In genomic region chr3:149080699-149081091, GRCh38 we compare ENCODE assay signal across 1 cellular context.
TF ChIP-seq lines count a peak whose summit lies in the region.

No MANE protein-coding gene starts in this region.

TF ChIP-seq in GM12878, 131 proteins besides CTCF, POLR2A, EP300 and RAD21:
- TF ChIP-seq MAX (IDR thresholded peaks at IDR 0.05; ENCODE audit: low read depth, low read length) (no peak), KLF5 (IDR thresholded peaks at IDR 0.05; ENCODE audit: partially characterized antibody) (no peak), MEF2B (IDR thresholded peaks at IDR 0.05; ENCODE audit: partially characterized antibody, poor library complexity, severe bottlenecking) (no peak), SKIL (IDR thresholded peaks at IDR 0.05; ENCODE audit: low read depth, poor library complexity, severe bottlenecking) (no peak), NR2C1 (IDR thresholded peaks at IDR 0.05) (no peak), RFX5 (IDR thresholded peaks at IDR 0.05; ENCODE audit: low read depth, low read length) (no peak), TAF1 (IDR thresholded peaks at IDR 0.05; ENCODE audit: borderline replicate concordance, low read depth, low read length) (no peak), PKNOX1 (IDR thresholded peaks at IDR 0.05) (no peak), BCL11A (IDR thresholded peaks at IDR 0.05; ENCODE audit: low read depth, low read length) (no peak), RAD51 (IDR thresholded peaks at IDR 0.05) (no peak), BCLAF1 (IDR thresholded peaks at IDR 0.05) (no peak), IRF4 (IDR thresholded peaks at IDR 0.05; ENCODE audit: low read depth, low read length) (no peak), MTA2 (IDR thresholded peaks at IDR 0.05; ENCODE audit: low read depth) (no peak), NR2F1 (conservative IDR thresholded peaks at IDR 0.05) (no peak), RB1 (IDR thresholded peaks at IDR 0.05; ENCODE audit: borderline replicate concordance) (no peak), TCF3 (IDR thresholded peaks at IDR 0.05; ENCODE audit: borderline replicate concordance, insufficient read depth, low read depth, low read length) (no peak)
